Comparison of ENCODE assay signal across 15 cellular contexts in the genomic region with DNA sequence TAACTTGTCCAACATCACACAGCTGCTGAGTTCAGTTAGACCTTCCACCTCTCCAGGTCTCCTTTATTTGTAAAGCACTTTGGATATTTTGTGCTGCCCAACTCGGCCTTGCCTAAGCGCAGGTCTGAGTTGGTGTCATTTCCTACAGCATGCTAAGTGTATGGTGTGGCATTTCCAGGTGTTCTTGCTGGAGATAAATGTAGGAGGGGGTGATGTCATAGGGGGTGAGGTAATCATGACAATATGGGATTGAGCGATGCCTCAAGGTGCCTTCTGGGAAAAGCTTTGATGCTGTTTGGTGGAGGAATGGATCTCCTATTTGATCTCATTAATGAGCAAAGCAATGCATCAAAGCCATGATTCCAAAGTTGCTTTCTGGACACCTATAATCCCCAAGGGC.
"Had no signal": no experiment of that assay in that cellular context is flagged by ENCODE, and none has a peak within 500 bp of the region (broad histone marks: within the 10 kb centered on the region; RNA-seq: fewer than 3 reads in every experiment).

No MANE protein-coding gene starts in this region.

- H3K9me3 ChIP-seq: mucosa of descending colon had no signal

- H3K27ac ChIP-seq: epithelial cell of prostate had no signal

- ATAC-seq: effector memory CD8-positive, alpha-beta T cell; mucosa of descending colon; naive thymus-derived CD8-positive, alpha-beta T cell had no signal

- H3K9me3 Mint-ChIP-seq: dendritic cell treated with granulocyte-macrophage colony-stimulating factor and Interleukin-4, amounts not matched to agents 40 ng/mL and 50 ng/mL, for 4 days; effector memory CD8-positive, alpha-beta T cell had no signal

- H2AFZ ChIP-seq: parathyroid adenoma had no signal

- H3K79me2 ChIP-seq: parathyroid adenoma had no signal

- H3K4me1 ChIP-seq: esophagus squamous epithelium, parathyroid adenoma had no signal

- H3K36me3 ChIP-seq: esophagus squamous epithelium had no signal

- DNase-seq: cerebellar nuclear complex; effector memory CD8-positive, alpha-beta T cell; esophagus squamous epithelium; foreskin fibroblast; hippocampal formation; mammary epithelial cell; mucosa of descending colon; naive thymus-derived CD8-positive, alpha-beta T cell; small intestine; stimulated activated CD4-positive, alpha-beta T cell treated with anti-CD3 and anti-CD28 coated beads, Interleukin-12 subunit alpha, Interleukin-12 subunit beta, amount 100 ng/mL, for 4 hours; stimulated activated naive CD4-positive, alpha-beta T cell treated with Interleukin-2 at 50 U/mL for 16 hours had no signal

- H3K4me3 ChIP-seq: esophagus squamous epithelium, mucosa of descending colon had no signal

- H3K27ac Mint-ChIP-seq: dendritic cell treated with granulocyte-macrophage colony-stimulating factor and Interleukin-4, amounts not matched to agents 40 ng/mL and 50 ng/mL, for 4 days; effector memory CD8-positive, alpha-beta T cell; naive thymus-derived CD8-positive, alpha-beta T cell; type B pancreatic cell had no signal

- H3K27me3 ChIP-seq: esophagus squamous epithelium had no signal

- H3K9ac ChIP-seq: parathyroid adenoma had no signal

- H3K36me3 Mint-ChIP-seq: naive thymus-derived CD8-positive, alpha-beta T cell; type B pancreatic cell had no signal

- H3K4me3 Mint-ChIP-seq: dendritic cell treated with granulocyte-macrophage colony-stimulating factor and Interleukin-4, amounts not matched to agents 40 ng/mL and 50 ng/mL, for 4 days; effector memory CD8-positive, alpha-beta T cell; naive thymus-derived CD8-positive, alpha-beta T cell; type B pancreatic cell had no signal
